Comparison of ENCODE assay signal across 10 cellular contexts in genomic region chr11:14418801-14419417, GRCh38. TPM values are rescaled to one million over a fixed set of nuclear protein-coding genes. Genes with fewer than 3 reads are reported as not detected.
A peak's percentile ranks its signal among the peaks of the same experiment; 100 is the strongest.
DNase-seq lines count a peak whose midpoint lies in the region; ATAC-seq, FAIRE-seq and TF ChIP-seq lines count a peak whose summit lies in the region.
"Had no signal": no experiment of that assay in that cellular context is flagged by ENCODE, and none has a peak within 500 bp of the region (broad histone marks: within the 10 kb centered on the region; RNA-seq: fewer than 3 reads in every experiment).

No MANE protein-coding gene starts in this region.

- POLR2A ChIA-PET in HEK293 (lab: Yijun Ruan, JAX): interaction anchor here (0.6 to 0.9 kb wide), 2 partner anchors 47 to 118 kb away, joined by 3 read pairs; no protein-coding TSS in a partner anchor

- H4K20me1 ChIP-seq in keratinocyte (ENCODE audit: control insufficient read depth, extremely low read depth, insufficient read depth, low read length): no peaks in the 10 kb centered on the region

- no peaks in the 10 kb centered on the region for H3K4me1 ChIP-seq in HEK293 (ENCODE audit: control insufficient read depth, insufficient read depth, low read length)
- H3K4me1 ChIP-seq in keratinocyte (ENCODE audit: control insufficient read depth, extremely low read depth, insufficient read depth, low read length): peaks cover 39% of the 10 kb centered on the region

- H3K4me3 ChIP-seq in HEK293 (ENCODE audit: low read depth, low read length): no peak overlapping the region
- no peak overlapping the region for H3K4me3 ChIP-seq in keratinocyte (ENCODE audit: control insufficient read depth in 2 of 3, extremely low read depth in 1 of 3, insufficient read depth in 2 of 3, low read depth in 1 of 3, low read length in 3 of 3)

- no peak for ATAC-seq in HG02623 (IDR thresholded peaks at IDR 0.05; ENCODE audit: unreplicated experiment)
- no peak for ATAC-seq in GM18909 (IDR thresholded peaks at IDR 0.05; ENCODE audit: poor library complexity, unreplicated experiment)
- no peak for ATAC-seq in GM18870 (IDR thresholded peaks at IDR 0.05; ENCODE audit: unreplicated experiment)

- FAIRE-seq in keratinocyte (lab: Jason Lieb, UNC): peak; percentile 67
- FAIRE-seq: islet of Langerhans had no signal

- H3K9me1 ChIP-seq in keratinocyte (ENCODE audit: control insufficient read depth, extremely low read depth, insufficient read depth, low read length): no peaks in the 10 kb centered on the region

- no peaks in the 10 kb centered on the region for H3K9me3 ChIP-seq in HEK293 (ENCODE audit: control insufficient read depth, insufficient read depth, low read depth, low read length)
- no peaks in the 10 kb centered on the region for H3K9me3 ChIP-seq in keratinocyte (ENCODE audit: control insufficient read depth, low read depth, low read length)

- no peak overlapping the region for H3K4me2 ChIP-seq in keratinocyte (ENCODE audit: control insufficient read depth, extremely low read depth, insufficient read depth, low read depth, low read length)

- H3K79me2 ChIP-seq in keratinocyte (ENCODE audit: control insufficient read depth, insufficient read depth, low read length): no peaks in the 10 kb centered on the region

- no peak overlapping the region for H3K9ac ChIP-seq in keratinocyte (ENCODE audit: control insufficient read depth, extremely low read depth, insufficient read depth, low read length)

- H3K36me3 ChIP-seq in HEK293 (ENCODE audit: control insufficient read depth in 2 of 2, insufficient read depth in 1 of 2, low read length in 2 of 2) (no peaks in the 10 kb centered on the region), keratinocyte (ENCODE audit: control insufficient read depth in 2 of 2, extremely low read depth in 1 of 2, insufficient read depth in 2 of 2, low read length in 2 of 2) (no peaks in the 10 kb centered on the region)

- H2AFZ ChIP-seq in keratinocyte (ENCODE audit: control insufficient read depth, low read length): no peak overlapping the region

- H3K27me3 ChIP-seq in keratinocyte (ENCODE audit: control insufficient read depth, extremely low read depth, insufficient read depth, low read length): no peaks in the 10 kb centered on the region

- TF ChIP-seq CTCF in C4-2B (conservative IDR thresholded peaks at IDR 0.05) (peak; percentile 80), HEK293 (tag by site-specific recombination; IDR thresholded peaks at IDR 0.05) (no peak), keratinocyte (optimal IDR thresholded peaks at IDR 0.05 in 1 of 3, IDR thresholded peaks at IDR 0.05 in 1 of 3, conservative IDR thresholded peaks at IDR 0.05 in 1 of 3; ENCODE audit: extremely low read depth in 1 of 3, insufficient read depth in 2 of 3, low read length in 3 of 3) (peak; percentile 55 to 78 (median 60))

- CTCF ChIA-PET in HEK293 (lab: Yijun Ruan, JAX): interaction anchor here (0.6 to 5.8 kb wide), 32 partner anchors 8 to 573 kb away, joined by 3 to 99 read pairs (median 4); no protein-coding TSS in a partner anchor

- dilution Hi-C loops in keratinocyte (cut with MboI; ENCODE audit: extremely low pct_ligation_motif_present, low sequenced_read_pairs): no loop called here

- peak; percentile 23 for DNase-seq in RPMI7951 (ENCODE audit: low read depth)
- no peak for DNase-seq in keratinocyte (ENCODE audit: low read depth, low spot score)
- DNase-seq in stimulated activated naive CD4-positive, alpha-beta T cell treated with Interleukin-2 at 50 U/mL for 16 hours (lab: John Stamatoyannopoulos, UW): no peak
- DNase-seq: activated T-cell treated with anti-CD3 and anti-CD28 coated beads, Interleukin-2, amount 50 U/mL, for 48 hours had no signal

- H3K27ac ChIP-seq in C4-2B (no peak overlapping the region), HEK293 (ENCODE audit: extremely low read depth, low read depth, low read length) (no peak overlapping the region), keratinocyte (ENCODE audit: control insufficient read depth, insufficient read depth, low read length) (no peak overlapping the region)

TF ChIP-seq in HEK293, 187 proteins besides CTCF, POLR2A, EP300 and RAD21:
- TF ChIP-seq ZBTB17 (tag by site-specific recombination; IDR thresholded peaks at IDR 0.05) (peak; percentile 41; the same call in 1 of the 2 replicates), FEZF1 (tag by site-specific recombination; IDR thresholded peaks at IDR 0.05) (peak; percentile 65), ZNF785 (tag by site-specific recombination; IDR thresholded peaks at IDR 0.05) (no peak), ZNF654 (tag by site-specific recombination; IDR thresholded peaks at IDR 0.05; ENCODE audit: low read depth) (peak; percentile 44)
TF ChIP-seq in HEK293: peak in this region for 3.

RNA-seq across cellular contexts. Expression of gene RRAS2, which starts 59.9 kb away (rescaled TPM):
- 34.9 and 41.1 TPM in 2 replicates for total RNA-seq in RPMI7951 (2014; rRNA removed; shearing (Covaris generic))
- polyA plus RNA-seq in keratinocyte: 52.2 to 99.3 TPM (median 54.4 TPM) in 3 replicates
- 167 TPM for polyA plus RNA-seq in keratinocyte (2011; ENCODE audit: low read depth)
- polyA plus RNA-seq in keratinocyte (2011; cell fraction: cytosol; rRNA removed): 55.6 and 125 TPM in 2 replicates
- 34.4 and 46.8 TPM in 2 replicates for polyA plus RNA-seq in keratinocyte (2011; cell fraction: nucleus; rRNA removed)
- 54.5 and 85.9 TPM in 2 replicates for polyA plus RNA-seq in keratinocyte (2012; ENCODE audit: low replicate concordance)
- 5.9 to 58.9 TPM (median 22.4 TPM) in 3 replicates for polyA minus RNA-seq in keratinocyte
- 77.7 TPM for polyA minus RNA-seq in keratinocyte (2011; cell fraction: cytosol; rRNA and poly(A)+ RNA removed)
- polyA minus RNA-seq in keratinocyte (2011; cell fraction: nucleus; rRNA and poly(A)+ RNA removed): 27.5 and 43.4 TPM in 2 replicates
